In the genomic region with DNA sequence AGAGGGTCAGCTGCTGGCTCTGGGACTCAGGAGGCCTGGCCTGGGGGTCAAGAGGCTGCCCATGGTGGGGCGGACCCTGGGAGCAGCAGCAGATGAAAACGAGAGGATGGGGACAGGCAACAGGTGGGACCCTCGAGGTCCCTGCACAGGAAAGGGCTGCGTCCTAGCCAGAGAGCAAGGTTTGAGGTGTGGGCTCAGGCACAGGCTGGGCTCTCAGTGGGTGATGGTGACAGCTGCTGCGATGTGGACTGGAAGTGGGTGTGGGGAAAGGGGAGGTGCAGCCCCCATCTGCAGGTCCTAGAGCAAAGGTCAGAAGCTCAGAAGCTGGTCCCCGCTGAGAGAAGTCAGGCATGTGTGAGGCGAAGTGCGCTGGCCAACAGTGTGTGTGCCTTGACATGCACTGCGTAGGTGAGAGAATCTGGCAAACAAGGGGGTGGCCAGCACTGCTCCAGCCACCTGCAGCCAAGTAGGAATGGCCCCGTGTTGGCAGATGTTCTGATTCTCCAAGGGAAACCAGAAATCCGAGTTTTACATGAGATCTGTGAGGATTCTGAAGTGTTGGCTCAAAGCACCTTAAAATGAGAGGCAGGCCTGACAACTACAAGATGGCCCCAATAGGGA, we compare ENCODE assay signal across 21 cellular contexts.
"Had no signal": no experiment of that assay in that cellular context is flagged by ENCODE, and none has a peak within 500 bp of the region (broad histone marks: within the 10 kb centered on the region; RNA-seq: fewer than 3 reads in every experiment).

No MANE protein-coding gene starts in this region.

- H3K4me1 ChIP-seq: breast epithelium had no signal

- H3K27me3 ChIP-seq: breast epithelium had no signal

- DNase-seq: activated CD4-positive, alpha-beta memory T cell treated with anti-CD3 and anti-CD28 coated beads, Interleukin-2, amount 10 ng/mL, durations not matched to agents 7 days and 5 days; activated CD4-positive, alpha-beta T cell treated with anti-CD3 and anti-CD28 coated beads for 36 hours; activated CD4-positive, alpha-beta T cell treated with anti-CD3 and anti-CD28 coated beads, Interleukin-2, amount 50 U/mL, for 1 hour; activated T-cell treated with anti-CD3 and anti-CD28 coated beads for 4 hours; activated T-cell treated with anti-CD3 and anti-CD28 coated beads, Interleukin-2, amount 50 U/mL, for 48 hours; aorta; Karpas-422; MM.1S; NCI-H1105; NCI-H1436; NCI-H1694 treated with DMSO at 0.1 percent for 48 hours; NCI-H2029 treated with DMSO at 0.1 percent for 48 hours; NCI-H345; NCI-H510A; NCI-H526 treated with DMSO at 0.1 percent for 48 hours; NCI-H82; SIG-M5; T-helper 17 cell had no signal

- H3K27ac ChIP-seq: breast epithelium, VCaP had no signal

- H3K4me3 ChIP-seq: breast epithelium, K562 had no signal

- H3K36me3 ChIP-seq: breast epithelium had no signal

- ATAC-seq: activated CD4-positive, alpha-beta T cell treated with anti-CD3 and anti-CD28 coated beads for 36 hours; K562; T-helper 17 cell had no signal
